ENCODE assay signal across 9 cellular contexts in the genomic region with DNA sequence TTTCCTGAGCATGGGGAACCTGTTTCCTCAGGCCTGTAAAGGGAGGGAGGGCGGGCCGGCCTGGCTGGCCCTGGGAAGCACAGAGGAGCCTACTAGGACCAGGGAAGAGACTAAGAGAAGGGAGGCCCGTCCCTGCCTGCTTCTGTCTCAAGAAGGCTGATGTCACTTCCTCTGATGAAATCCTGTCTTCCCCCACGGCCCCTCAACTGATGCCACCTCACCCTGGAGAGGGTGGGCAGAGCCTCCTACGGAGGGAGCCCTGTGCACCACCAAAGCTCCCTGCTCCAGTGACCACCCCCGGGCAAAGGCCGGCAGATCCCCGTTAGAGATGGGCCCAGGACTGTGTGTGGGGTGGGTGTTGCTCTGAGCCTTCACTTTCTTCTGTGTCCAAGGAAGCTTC. TPM values are rescaled to one million over a fixed set of nuclear protein-coding genes. Genes with fewer than 3 reads are reported as not detected.
A peak's percentile ranks its signal among the peaks of the same experiment; 100 is the strongest.
DNase-seq lines count a peak whose midpoint lies in the region; ATAC-seq, FAIRE-seq and TF ChIP-seq lines count a peak whose summit lies in the region.
"Had no signal": no experiment of that assay in that cellular context is flagged by ENCODE, and none has a peak within 500 bp of the region (broad histone marks: within the 10 kb centered on the region; RNA-seq: fewer than 3 reads in every experiment).

No MANE protein-coding gene starts in this region.

- intact Hi-C loops in activated naive CD4-positive, alpha-beta T cell treated with anti-CD3 and anti-CD28 coated beads for 36 hours (cut with micrococcal nuclease), result no loop called here
- intact Hi-C loops in upper lobe of right lung (cut with DNase I), result no loop called here

- H3K79me2 ChIP-seq in keratinocyte (ENCODE audit: control insufficient read depth, insufficient read depth, low read length), result no peaks in the 10 kb centered on the region

- H3K36me3 Mint-ChIP-seq in activated naive CD4-positive, alpha-beta T cell treated with anti-CD3 and anti-CD28 coated beads for 36 hours (ENCODE audit: low read depth), result peaks cover 5% of the 10 kb centered on the region
- no peaks in the 10 kb centered on the region for H3K36me3 Mint-ChIP-seq in activated naive CD8-positive, alpha-beta T cell

- H2AFZ ChIP-seq in keratinocyte (ENCODE audit: control insufficient read depth, low read length), result peak overlapping the region; percentile 33

- H3K4me1 Mint-ChIP-seq in activated naive CD4-positive, alpha-beta T cell treated with anti-CD3 and anti-CD28 coated beads for 36 hours (ENCODE audit: low read depth), result peaks cover 14% of the 10 kb centered on the region
- H3K4me1 Mint-ChIP-seq in activated naive CD8-positive, alpha-beta T cell (ENCODE audit: low read depth), result peaks cover 36% of the 10 kb centered on the region

- no peaks in the 10 kb centered on the region for H3K9me3 ChIP-seq in keratinocyte (ENCODE audit: control insufficient read depth, low read depth, low read length)
- H3K9me3 ChIP-seq in upper lobe of right lung, result no peaks in the 10 kb centered on the region

- FAIRE-seq in keratinocyte (lab: Jason Lieb, UNC), result no peak
- FAIRE-seq: small intestine had no signal

- H3K9me3 Mint-ChIP-seq in activated naive CD4-positive, alpha-beta T cell treated with anti-CD3 and anti-CD28 coated beads for 36 hours, result peaks cover under 1% of the 10 kb centered on the region
- no peaks in the 10 kb centered on the region for H3K9me3 Mint-ChIP-seq in activated naive CD8-positive, alpha-beta T cell (ENCODE audit: low read depth)

- no peaks in the 10 kb centered on the region for H4K20me1 ChIP-seq in keratinocyte (ENCODE audit: control insufficient read depth, extremely low read depth, insufficient read depth, low read length)

- dilution Hi-C loops in keratinocyte (cut with MboI; ENCODE audit: extremely low pct_ligation_motif_present, low sequenced_read_pairs), result no loop called here

- peaks cover 0 to 2% of the 10 kb centered on the region in 2 experiments for H3K36me3 ChIP-seq in keratinocyte (ENCODE audit: control insufficient read depth in 2 of 2, extremely low read depth in 1 of 2, insufficient read depth in 2 of 2, low read length in 2 of 2)
- H3K36me3 ChIP-seq in upper lobe of right lung, result no peaks in the 10 kb centered on the region

- no peaks in the 10 kb centered on the region for H3K9me1 ChIP-seq in keratinocyte (ENCODE audit: control insufficient read depth, extremely low read depth, insufficient read depth, low read length)

- ATAC-seq in upper lobe of right lung (peak; percentile 66), GM19395 (IDR thresholded peaks at IDR 0.05; ENCODE audit: unreplicated experiment) (no peak), GM18520 (IDR thresholded peaks at IDR 0.05; ENCODE audit: unreplicated experiment) (no peak)

- H3K27me3 ChIP-seq in keratinocyte (ENCODE audit: control insufficient read depth, extremely low read depth, insufficient read depth, low read length) (no peaks in the 10 kb centered on the region), upper lobe of right lung (no peaks in the 10 kb centered on the region)

- peak overlapping the region; percentile 41 for H3K27ac Mint-ChIP-seq in activated naive CD4-positive, alpha-beta T cell treated with anti-CD3 and anti-CD28 coated beads for 36 hours
- H3K27ac Mint-ChIP-seq in activated naive CD8-positive, alpha-beta T cell, result peak overlapping the region; percentile 78

- peak; percentile 38 for DNase-seq in activated naive CD4-positive, alpha-beta T cell treated with anti-CD3 and anti-CD28 coated beads for 36 hours
- no peak for DNase-seq in activated naive CD4-positive, alpha-beta T cell treated with Interleukin-2 at 50 U/mL for 16 hours
- DNase-seq in keratinocyte (ENCODE audit: low read depth, low spot score) (no peak), upper lobe of right lung (peak; percentile 76), HT-29 (ENCODE audit: low spot score) (no peak)
- DNase-seq: small intestine had no signal

- no peak overlapping the region for H3K9ac ChIP-seq in keratinocyte (ENCODE audit: control insufficient read depth, extremely low read depth, insufficient read depth, low read length)

- no peak overlapping the region for H3K4me3 Mint-ChIP-seq in activated naive CD4-positive, alpha-beta T cell treated with anti-CD3 and anti-CD28 coated beads for 36 hours
- H3K4me3 Mint-ChIP-seq in activated naive CD8-positive, alpha-beta T cell, result peak overlapping the region; percentile 47

- CTCF ChIA-PET in activated naive CD4-positive, alpha-beta T cell treated with anti-CD3 and anti-CD28 coated beads for 36 hours (lab: Charles Lee), result interaction anchor here (0.6 kb wide), 1 partner anchor 97 kb away, joined by 3 read pairs; no protein-coding TSS in a partner anchor

- no peak overlapping the region for H3K4me2 ChIP-seq in keratinocyte (ENCODE audit: control insufficient read depth, extremely low read depth, insufficient read depth, low read depth, low read length)

- no peak for TF ChIP-seq CTCF in keratinocyte (optimal IDR thresholded peaks at IDR 0.05 in 1 of 3, IDR thresholded peaks at IDR 0.05 in 1 of 3, conservative IDR thresholded peaks at IDR 0.05 in 1 of 3; ENCODE audit: extremely low read depth in 1 of 3, insufficient read depth in 2 of 3, low read length in 3 of 3)
- TF ChIP-seq CTCF in upper lobe of right lung (IDR thresholded peaks at IDR 0.05), result no peak

- no peaks in the 10 kb centered on the region for H3K27me3 Mint-ChIP-seq in activated naive CD4-positive, alpha-beta T cell treated with anti-CD3 and anti-CD28 coated beads for 36 hours (ENCODE audit: low read depth)
- H3K27me3 Mint-ChIP-seq in activated naive CD8-positive, alpha-beta T cell, result no peaks in the 10 kb centered on the region

- H3K27ac ChIP-seq in keratinocyte (ENCODE audit: control insufficient read depth, insufficient read depth, low read length) (no peak overlapping the region), upper lobe of right lung (peak overlapping the region; percentile 75)

- peaks cover 4% of the 10 kb centered on the region for H3K4me1 ChIP-seq in keratinocyte (ENCODE audit: control insufficient read depth, extremely low read depth, insufficient read depth, low read length)
- H3K4me1 ChIP-seq in upper lobe of right lung, result peaks cover 4% of the 10 kb centered on the region

- H3K4me3 ChIP-seq in keratinocyte (ENCODE audit: control insufficient read depth in 2 of 3, extremely low read depth in 1 of 3, insufficient read depth in 2 of 3, low read depth in 1 of 3, low read length in 3 of 3) (no peak overlapping the region), upper lobe of right lung (no peak overlapping the region)

RNA-seq across cellular contexts. Expression of a gene that starts 1.0 kb away (rescaled TPM):
- total RNA-seq in activated naive CD4-positive, alpha-beta T cell treated with anti-CD3 and anti-CD28 coated beads for 36 hours, result under 1 TPM; 0.27 to 0.29 TPM
- polyA plus RNA-seq in keratinocyte, result 0.17 to 0.59 TPM (median 0.33 TPM) in 3 replicates
- not detected for polyA plus RNA-seq in keratinocyte (2011; ENCODE audit: low read depth)
- 0.10 TPM in 1 of 2 replicates, not detected in the other for polyA plus RNA-seq in keratinocyte (2011; cell fraction: cytosol; rRNA removed)
- polyA plus RNA-seq in keratinocyte (2011; cell fraction: nucleus; rRNA removed), result 1.7 and 1.9 TPM in 2 replicates
- polyA plus RNA-seq in keratinocyte (2012; ENCODE audit: low replicate concordance), result 1.5 TPM in 1 of 2 replicates, not detected in the other
- 0.32 to 0.56 TPM in 2 of 3 replicates, not detected in the other for polyA minus RNA-seq in keratinocyte
- polyA minus RNA-seq in keratinocyte (2011; cell fraction: cytosol; rRNA and poly(A)+ RNA removed), result not detected
- polyA minus RNA-seq in keratinocyte (2011; cell fraction: nucleus; rRNA and poly(A)+ RNA removed), result 0.53 and 3.0 TPM in 2 replicates
- 36.9 TPM for total RNA-seq in upper lobe of right lung
- 2.1 TPM in 1 of 2 replicates, not detected in the other for total RNA-seq in HT-29 (2014; rRNA removed; shearing (Covaris generic))

RNA-seq across cellular contexts. Expression of a gene that starts 14.3 kb away (rescaled TPM):
- 10 to 100 TPM; 30.5 to 31.4 TPM for total RNA-seq in activated naive CD4-positive, alpha-beta T cell treated with anti-CD3 and anti-CD28 coated beads for 36 hours
- 16.5 to 31.4 TPM (median 23.1 TPM) in 3 replicates for polyA plus RNA-seq in keratinocyte
- 9.5 TPM for polyA plus RNA-seq in keratinocyte (2011; ENCODE audit: low read depth)
- 4.4 and 4.6 TPM in 2 replicates for polyA plus RNA-seq in keratinocyte (2011; cell fraction: cytosol; rRNA removed)
- 121 and 125 TPM in 2 replicates for polyA plus RNA-seq in keratinocyte (2011; cell fraction: nucleus; rRNA removed)
- polyA plus RNA-seq in keratinocyte (2012; ENCODE audit: low replicate concordance), result 9.1 and 15.1 TPM in 2 replicates
- polyA minus RNA-seq in keratinocyte, result 10.0 to 21.1 TPM (median 11.7 TPM) in 3 replicates
- 4.2 TPM for polyA minus RNA-seq in keratinocyte (2011; cell fraction: cytosol; rRNA and poly(A)+ RNA removed)
- polyA minus RNA-seq in keratinocyte (2011; cell fraction: nucleus; rRNA and poly(A)+ RNA removed), result 24.4 and 26.1 TPM in 2 replicates
- 38.1 TPM for total RNA-seq in upper lobe of right lung
- 104 and 119 TPM in 2 replicates for total RNA-seq in HT-29 (2014; rRNA removed; shearing (Covaris generic))

RNA-seq across cellular contexts. Expression of a gene that starts 56.2 kb away (rescaled TPM):
- total RNA-seq in activated naive CD4-positive, alpha-beta T cell treated with anti-CD3 and anti-CD28 coated beads for 36 hours, result 1 to 10 TPM; 3.5 to 5.2 TPM
- 1.4 to 2.0 TPM (median 1.7 TPM) in 3 replicates for polyA plus RNA-seq in keratinocyte
- 2.9 TPM for polyA plus RNA-seq in keratinocyte (2011; ENCODE audit: low read depth)
- polyA plus RNA-seq in keratinocyte (2011; cell fraction: cytosol; rRNA removed), result 1.4 TPM in 2 replicates
- 2.8 and 3.1 TPM in 2 replicates for polyA plus RNA-seq in keratinocyte (2011; cell fraction: nucleus; rRNA removed)
- 1.9 and 2.6 TPM in 2 replicates for polyA plus RNA-seq in keratinocyte (2012; ENCODE audit: low replicate concordance)
- polyA minus RNA-seq in keratinocyte, result 0.16 to 0.54 TPM in 2 of 3 replicates, not detected in the other
- polyA minus RNA-seq in keratinocyte (2011; cell fraction: cytosol; rRNA and poly(A)+ RNA removed), result not detected
- polyA minus RNA-seq in keratinocyte (2011; cell fraction: nucleus; rRNA and poly(A)+ RNA removed), result 0.84 and 0.85 TPM in 2 replicates
- total RNA-seq in upper lobe of right lung, result 4.8 TPM
- 0.76 and 1.0 TPM in 2 replicates for total RNA-seq in HT-29 (2014; rRNA removed; shearing (Covaris generic))

RNA-seq across cellular contexts. Expression of a gene that starts 57.4 kb away (rescaled TPM):
- 10 to 100 TPM; 39.3 to 39.7 TPM for total RNA-seq in activated naive CD4-positive, alpha-beta T cell treated with anti-CD3 and anti-CD28 coated beads for 36 hours
- 10.6 to 14.7 TPM (median 10.8 TPM) in 3 replicates for polyA plus RNA-seq in keratinocyte
- 7.9 TPM for polyA plus RNA-seq in keratinocyte (2011; ENCODE audit: low read depth)
- polyA plus RNA-seq in keratinocyte (2011; cell fraction: cytosol; rRNA removed), result 6.6 and 10.3 TPM in 2 replicates
- 20.1 and 26.0 TPM in 2 replicates for polyA plus RNA-seq in keratinocyte (2011; cell fraction: nucleus; rRNA removed)
- 19.7 and 22.2 TPM in 2 replicates for polyA plus RNA-seq in keratinocyte (2012; ENCODE audit: low replicate concordance)
- 18.5 to 33.5 TPM (median 19.0 TPM) in 3 replicates for polyA minus RNA-seq in keratinocyte
- polyA minus RNA-seq in keratinocyte (2011; cell fraction: cytosol; rRNA and poly(A)+ RNA removed), result 18.2 TPM
- polyA minus RNA-seq in keratinocyte (2011; cell fraction: nucleus; rRNA and poly(A)+ RNA removed), result 15.1 and 15.7 TPM in 2 replicates
- total RNA-seq in upper lobe of right lung, result 36.3 TPM
- 80.9 and 89.1 TPM in 2 replicates for total RNA-seq in HT-29 (2014; rRNA removed; shearing (Covaris generic))

Comparison
In these comparisons a context has a peak if more than half of its experiments do, and no peak if none do; other contexts are left out.
1. DNase-seq: peak in activated naive CD4-positive, alpha-beta T cell treated with anti-CD3 and anti-CD28 coated beads for 36 hours (single experiment) and upper lobe of right lung (single experiment); none in activated naive CD4-positive, alpha-beta T cell treated with Interleukin-2 at 50 U/mL for 16 hours (single experiment), keratinocyte (single experiment) and HT-29 (single experiment).
2. RNA of a gene that starts 1.0 kb away (total RNA-seq): 36.9 TPM in upper lobe of right lung (single experiment); 2.1 TPM in HT-29 and 0.27 to 0.29 TPM in activated naive CD4-positive, alpha-beta T cell treated with anti-CD3 and anti-CD28 coated beads for 36 hours; every median in the first group is over 10 times any median in the second.